8 cellular contexts compared by ENCODE assay signal in the genomic region with DNA sequence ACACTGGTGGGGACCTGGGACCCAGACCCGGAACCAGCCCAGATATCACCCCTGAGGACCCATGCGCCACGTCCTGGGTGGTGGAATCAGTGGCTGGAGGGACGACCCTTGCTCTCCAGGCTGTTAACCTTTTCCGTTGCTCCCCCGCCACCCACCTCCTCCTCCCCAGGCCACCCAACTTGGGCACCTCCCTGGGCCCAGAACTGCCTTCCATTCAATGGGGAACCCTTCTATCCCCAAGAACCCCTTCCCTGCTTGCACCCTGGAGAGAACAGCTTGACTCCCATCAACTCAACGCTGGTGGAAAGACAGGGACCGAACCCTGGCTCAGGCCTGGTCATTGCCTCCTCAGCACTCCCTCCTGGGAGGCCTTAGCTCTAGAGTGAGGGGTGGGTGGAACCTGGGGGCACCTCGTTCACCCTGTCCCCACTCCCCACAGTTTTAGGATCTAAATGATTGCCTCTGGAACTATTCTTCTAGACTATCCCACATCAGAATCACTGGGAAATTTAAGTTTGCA. TPM values are rescaled to one million over a fixed set of nuclear protein-coding genes. Genes with fewer than 3 reads are reported as not detected.
A peak's percentile ranks its signal among the peaks of the same experiment; 100 is the strongest.
DNase-seq lines count a peak whose midpoint lies in the region; ATAC-seq and TF ChIP-seq lines count a peak whose summit lies in the region.

No MANE protein-coding gene starts in this region.

- DNase-seq in GM06990 (ENCODE audit: extremely low read depth, insufficient read length), result no peak
- no peak for DNase-seq in PC-9
- no peak for DNase-seq in esophagus muscularis mucosa (ENCODE audit: extremely low spot score)
- DNase-seq in prostate gland (ENCODE audit: low spot score), result no peak
- no peak for DNase-seq in AG08395 (ENCODE audit: low spot score)
- no peak for DNase-seq in iPS-NIHi11 (ENCODE audit: low spot score)
- no peak for DNase-seq in NCI-H2107 treated with DMSO at 0.1 percent for 48 hours (lab: John Stamatoyannopoulos, UW; ENCODE audit: unreplicated experiment)

- H4K20me1 ChIP-seq in PC-9 (ENCODE audit: insufficient read depth), result no peaks in the 10 kb centered on the region

- H3K36me3 ChIP-seq in GM06990 (ENCODE audit: control insufficient read depth, insufficient read depth, low read length) (no peaks in the 10 kb centered on the region; the same call in 1 of the 2 replicates), PC-9 (ENCODE audit: low read depth) (no peaks in the 10 kb centered on the region), esophagus muscularis mucosa (no peaks in the 10 kb centered on the region), prostate gland (no peaks in the 10 kb centered on the region)

- H3K4me3 ChIP-seq in GM06990 (replicated peaks; ENCODE audit: low read depth, low read length), result peak overlapping the region; percentile 98
- peak overlapping the region; percentile 88; the same call in 1 of the 2 replicates for H3K4me3 ChIP-seq in PC-9
- peak overlapping the region; percentile 68 to 94 (median 80) for H3K4me3 ChIP-seq in esophagus muscularis mucosa
- peak overlapping the region; percentile 92 to 93 for H3K4me3 ChIP-seq in prostate gland

- H3K4me1 ChIP-seq in PC-9 (replicated peaks; ENCODE audit: insufficient read depth) (peaks cover 10% of the 10 kb centered on the region; the same call in 1 of the 2 replicates), esophagus muscularis mucosa (peaks cover 23 to 31% (median 28%) of the 10 kb centered on the region in 4 donors), prostate gland (replicated peaks) (peaks cover 7% of the 10 kb centered on the region)

- H3K9me3 ChIP-seq in PC-9 (ENCODE audit: insufficient read depth, low read depth) (no peaks in the 10 kb centered on the region), esophagus muscularis mucosa (no peaks in the 10 kb centered on the region), prostate gland (no peaks in the 10 kb centered on the region)

- no peaks in the 10 kb centered on the region for H3K9me2 ChIP-seq in PC-9 (ENCODE audit: insufficient read depth)

- peaks cover 8% of the 10 kb centered on the region; the same call in 1 of the 2 replicates for H3F3A ChIP-seq in PC-9 (ENCODE audit: insufficient read depth, low read depth)

- POLR2A ChIA-PET in PC-9 (lab: Charles Lee; ENCODE audit: unreplicated experiment), result interaction anchor here (0.6 kb wide), 2 partner anchors 20 to 91 kb away, joined by 3 to 4 read pairs; no protein-coding TSS in a partner anchor

- WGBS in esophagus muscularis mucosa, result 83% methylated on average over 5 of the region's 9 CpGs
- WGBS in prostate gland, result 57% methylated on average over 9 of the region's 9 CpGs

- H3K27ac ChIP-seq in PC-9, result no peak overlapping the region
- peak overlapping the region; percentile 67 to 74 (median 69) for H3K27ac ChIP-seq in esophagus muscularis mucosa (replicated peaks in 1 of 4)
- peak overlapping the region; percentile 74 to 76 for H3K27ac ChIP-seq in prostate gland

- BruUV-seq in PC-9 (replicated peaks; lab: Mats Ljungman, UMichigan), result TSS peak; percentile 93

- peak overlapping the region; percentile 82 for H3K4me2 ChIP-seq in PC-9

- no peak for TF ChIP-seq POLR2A in esophagus muscularis mucosa (IDR thresholded peaks at IDR 0.05; ENCODE audit: low read depth)
- TF ChIP-seq POLR2A in prostate gland (IDR thresholded peaks at IDR 0.05), result no peak

- CTCF ChIA-PET in PC-9 (lab: Charles Lee), result interaction anchor here (0.7 to 2.2 kb wide), 5 partner anchors 9 to 69 kb away, joined by 3 to 13 read pairs (median 7); no protein-coding TSS in a partner anchor

- no peak for TF ChIP-seq CTCF in GM06990 (IDR thresholded peaks at IDR 0.05; ENCODE audit: insufficient read depth, low read length, poor library complexity, severe bottlenecking)
- TF ChIP-seq CTCF in PC-9 (conservative IDR thresholded peaks at IDR 0.05), result no peak
- no peak for TF ChIP-seq CTCF in esophagus muscularis mucosa (IDR thresholded peaks at IDR 0.05)
- no peak for TF ChIP-seq CTCF in prostate gland (IDR thresholded peaks at IDR 0.05)

- peak overlapping the region; percentile 84 for H2AFZ ChIP-seq in PC-9

- no peak for TF ChIP-seq EP300 in esophagus muscularis mucosa (IDR thresholded peaks at IDR 0.05)

- intact Hi-C loops in PC-9 (cut with micrococcal nuclease; ENCODE audit: unreplicated experiment) (loop anchor here (1.0 to 5.0 kb wide), 6 partner anchors 28 to 108 kb away; a partner anchor contains a TSS), esophagus muscularis mucosa (cut with DNase I) (loop anchor here (2.0 to 5.0 kb wide), 2 partner anchors 69 to 108 kb away; no protein-coding TSS in a partner anchor), prostate gland (cut with DNase I) (loop anchor here (2.0 to 5.0 kb wide), 2 partner anchors 68 to 107 kb away; no protein-coding TSS in a partner anchor)

- H3K27me3 ChIP-seq in GM06990 (replicated peaks; ENCODE audit: control insufficient read depth, insufficient read depth, low read length), result no peaks in the 10 kb centered on the region
- H3K27me3 ChIP-seq in PC-9 (ENCODE audit: insufficient read depth, low read depth), result no peaks in the 10 kb centered on the region
- H3K27me3 ChIP-seq in esophagus muscularis mucosa, result peaks cover 0 to 12% (median 0%) of the 10 kb centered on the region in 4 donors
- no peaks in the 10 kb centered on the region for H3K27me3 ChIP-seq in prostate gland (replicated peaks; ENCODE audit: insufficient read depth)

- no peak for ATAC-seq in GM18498 (IDR thresholded peaks at IDR 0.05; ENCODE audit: unreplicated experiment)

- H3K79me2 ChIP-seq in PC-9 (ENCODE audit: low read depth), result no peaks in the 10 kb centered on the region

RNA-seq across cellular contexts. Expression of a gene that starts 5.7 kb away (rescaled TPM):
- total RNA-seq in PC-9 (2021) (1.5 and 2.2 TPM in 2 replicates), esophagus muscularis mucosa (10 to 100 TPM; 13.7 to 40.8 (median 31.2) TPM), prostate gland (10 to 100 TPM; 13.5 to 33.3 TPM)

RNA-seq across cellular contexts. Expression of a gene that starts 13.4 kb away (rescaled TPM):
- total RNA-seq in PC-9 (2021) (0.28 and 0.83 TPM in 2 replicates), esophagus muscularis mucosa (1 to 10 TPM in 1 of 4 donors, under 1 TPM in 3; under 0.01 to 4.5 (median 0.12) TPM), prostate gland (1 to 10 TPM in 1 of 2 donors, under 1 TPM in 1; 0.74 to 1.4 TPM)

RNA-seq across cellular contexts. Expression of a gene that starts 23.0 kb away (rescaled TPM):
- total RNA-seq in PC-9 (2021) (57.9 and 68.7 TPM in 2 replicates), esophagus muscularis mucosa (under 1 TPM in 2 of 4 donors, not detected in 2; 0.19 to 0.42 TPM), prostate gland (10 to 100 TPM; 54.6 to 59.6 TPM)

RNA-seq across cellular contexts. Expression of a gene that starts 35.9 kb away (rescaled TPM):
- total RNA-seq in PC-9 (2021) (69.9 and 109 TPM in 2 replicates), esophagus muscularis mucosa (10 to 100 TPM; 14.1 to 27.9 (median 23.0) TPM), prostate gland (10 to 100 TPM; 22.9 to 28.0 TPM)

RNA-seq across cellular contexts. Expression of a gene that starts 36.0 kb away (rescaled TPM):
- 118 and 186 TPM in 2 replicates for total RNA-seq in PC-9 (2021)
- total RNA-seq in esophagus muscularis mucosa, result 100 to 1,000 TPM in 2 of 4 donors, 10 to 100 TPM in 2; 28.8 to 134 (median 72.2) TPM
- 10 to 100 TPM; 52.4 to 67.0 TPM for total RNA-seq in prostate gland

Comparison
In these comparisons a context has a peak if more than half of its experiments do, and no peak if none do; other contexts are left out.
1. RNA of a gene that starts 23.0 kb away (total RNA-seq): 54.6 to 59.6 TPM in prostate gland and 57.9 to 68.7 TPM in PC-9; 0.19 to 0.42 TPM in esophagus muscularis mucosa; every median in the first group is over 10 times any median in the second.
2. Peak in every context shown above with its lines, with median percentiles within 50 percentile points of each other: H3K4me3 ChIP-seq.